ENCODE assay signal across 21 cellular contexts in genomic region chr3:127425505-127426443, GRCh38.
DNase-seq lines count a peak whose midpoint lies in the region; TF ChIP-seq lines count a peak whose summit lies in the region.
"Had no signal": no experiment of that assay in that cellular context is flagged by ENCODE, and none has a peak within 500 bp of the region (broad histone marks: within the 10 kb centered on the region; RNA-seq: fewer than 3 reads in every experiment).

No MANE protein-coding gene starts in this region.

- no peaks in the 10 kb centered on the region for H3K9me3 Mint-ChIP-seq in osteocyte (ENCODE audit: unreplicated experiment)
- H3K9me3 Mint-ChIP-seq: activated naive CD4-positive, alpha-beta T cell treated with anti-CD3 and anti-CD28 coated beads, Interleukin-2, amount 50 U/mL, for 72 hours; activated T-cell treated with anti-CD3 and anti-CD28 coated beads, Interleukin-2, amount 50 U/mL, for 4 hours; CD4-positive, alpha-beta T cell; central memory CD8-positive, alpha-beta T cell; WTC11 had no signal

- POLR2A ChIA-PET in HEK293 (lab: Yijun Ruan, JAX): interaction anchor here (0.6 kb wide), 1 partner anchor 326 kb away, joined by 4 read pairs; no protein-coding TSS in a partner anchor

- TF ChIP-seq CTCF in GM13976 (IDR thresholded peaks at IDR 0.05; ENCODE audit: borderline replicate concordance, control extremely low read depth, extremely low read depth, insufficient read depth, missing control alignments): no peak
- no peak for TF ChIP-seq CTCF in HEK293 (tag by site-specific recombination; IDR thresholded peaks at IDR 0.05)
- no peak for TF ChIP-seq CTCF in osteocyte (IDR thresholded peaks at IDR 0.05)

- H3K4me1 ChIP-seq in HEK293 (ENCODE audit: control insufficient read depth, insufficient read depth, low read length): 0 out of 2 replicates have a peak, but pooled peaks cover 3% of the 10 kb centered on the region

- no peaks in the 10 kb centered on the region for H3K36me3 Mint-ChIP-seq in osteocyte (ENCODE audit: unreplicated experiment)
- H3K36me3 Mint-ChIP-seq: activated naive CD4-positive, alpha-beta T cell treated with anti-CD3 and anti-CD28 coated beads, Interleukin-2, amount 50 U/mL, for 72 hours; WTC11 had no signal

- DNase-seq in GM13976 (ENCODE audit: low spot score) (peak; percentile 16), islet precursor cell (peak; percentile 56), osteocyte (ENCODE audit: extremely low spot score, unreplicated experiment) (peak; percentile 80), COR-L47 (lab: John Stamatoyannopoulos, UW) (no peak), KG1 (lab: John Stamatoyannopoulos, UW) (no peak), NCI-H1694 treated with DMSO at 0.1 percent for 48 hours (lab: John Stamatoyannopoulos, UW) (no peak)
- DNase-seq: activated CD4-positive, alpha-beta T cell treated with anti-CD3 and anti-CD28 coated beads, Interleukin-2, amount 50 U/mL, for 48 hours; activated T-cell treated with anti-CD3 and anti-CD28 coated beads, Interleukin-2, amount 50 U/mL, for 4 hours; aorta; CD4-positive, alpha-beta T cell; hippocampal formation; mammary epithelial cell; NCI-H1436 treated with DMSO at 0.1 percent for 48 hours; OCI-M1; Right ventricle myocardium superior; T1000 had no signal

- H3K27me3 Mint-ChIP-seq in osteocyte (ENCODE audit: unreplicated experiment): peaks cover 64% of the 10 kb centered on the region

- H3K27ac Mint-ChIP-seq in osteocyte (ENCODE audit: unreplicated experiment): no peak overlapping the region
- H3K27ac Mint-ChIP-seq: activated naive CD4-positive, alpha-beta T cell treated with anti-CD3 and anti-CD28 coated beads, Interleukin-2, amount 50 U/mL, for 72 hours; CD4-positive, alpha-beta T cell; progenitor cell of endocrine pancreas; WTC11 had no signal

- H3K4me1 Mint-ChIP-seq in osteocyte (ENCODE audit: unreplicated experiment): no peaks in the 10 kb centered on the region
- H3K4me1 Mint-ChIP-seq: central memory CD8-positive, alpha-beta T cell had no signal

- CTCF ChIA-PET in HEK293 (lab: Yijun Ruan, JAX): interaction anchor here (0.6 kb wide), 2 partner anchors 14 to 903 kb away, joined by 3 read pairs; no protein-coding TSS in a partner anchor

- H3K4me3 Mint-ChIP-seq in osteocyte (ENCODE audit: unreplicated experiment): no peak overlapping the region
- H3K4me3 Mint-ChIP-seq: activated T-cell treated with anti-CD3 and anti-CD28 coated beads, Interleukin-2, amount 50 U/mL, for 4 hours; CD4-positive, alpha-beta T cell; central memory CD8-positive, alpha-beta T cell; WTC11 had no signal

- H3K4me3 ChIP-seq in HEK293 (ENCODE audit: low read depth, low read length): no peak overlapping the region

- H3K9me3 ChIP-seq in HEK293 (ENCODE audit: control insufficient read depth, insufficient read depth, low read depth, low read length): no peaks in the 10 kb centered on the region

- H3K27ac ChIP-seq in HEK293 (ENCODE audit: extremely low read depth, low read depth, low read length): no peak overlapping the region

- no peaks in the 10 kb centered on the region for H3K36me3 ChIP-seq in HEK293 (ENCODE audit: control insufficient read depth in 2 of 2, insufficient read depth in 1 of 2, low read length in 2 of 2)

- in situ Hi-C loops in GM13976 (cut with MboI; ENCODE audit: low sequenced_read_pairs, unreplicated experiment): loop anchor here (25.0 kb wide), 1 partner anchor 738 kb away; no protein-coding TSS in a partner anchor

TF ChIP-seq in HEK293, 187 proteins besides CTCF, POLR2A, EP300 and RAD21:
- TF ChIP-seq, protein P1, sequence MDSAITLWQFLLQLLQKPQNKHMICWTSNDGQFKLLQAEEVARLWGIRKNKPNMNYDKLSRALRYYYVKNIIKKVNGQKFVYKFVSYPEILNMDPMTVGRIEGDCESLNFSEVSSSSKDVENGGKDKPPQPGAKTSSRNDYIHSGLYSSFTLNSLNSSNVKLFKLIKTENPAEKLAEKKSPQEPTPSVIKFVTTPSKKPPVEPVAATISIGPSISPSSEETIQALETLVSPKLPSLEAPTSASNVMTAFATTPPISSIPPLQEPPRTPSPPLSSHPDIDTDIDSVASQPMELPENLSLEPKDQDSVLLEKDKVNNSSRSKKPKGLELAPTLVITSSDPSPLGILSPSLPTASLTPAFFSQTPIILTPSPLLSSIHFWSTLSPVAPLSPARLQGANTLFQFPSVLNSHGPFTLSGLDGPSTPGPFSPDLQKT (IDR thresholded peaks at IDR 0.05; ENCODE audit: borderline replicate concordance, low read depth, low read length): no peak
- TF ChIP-seq ZNF174 (tag by site-specific recombination; IDR thresholded peaks at IDR 0.05) (no peak), ZNF701 (tag by site-specific recombination; IDR thresholded peaks at IDR 0.05) (no peak), ZIC2 (tag by site-specific recombination; IDR thresholded peaks at IDR 0.05) (peak; percentile 34)
TF ChIP-seq in HEK293: peak in this region for 1.

Comparison
In these comparisons a context has a peak if more than half of its experiments do, and no peak if none do; other contexts are left out.
1. DNase-seq: peak in GM13976 (single experiment), islet precursor cell (single experiment) and osteocyte (single experiment); none in COR-L47 (single experiment), KG1 (single experiment) and NCI-H1694 treated with DMSO at 0.1 percent for 48 hours (single experiment).